ENCODE assay signal across 8 cellular contexts in genomic region chr15:37101634-37102314, GRCh38. TPM values are rescaled to one million over a fixed set of nuclear protein-coding genes. Genes with fewer than 3 reads are reported as not detected.
DNase-seq lines count a peak whose midpoint lies in the region; ATAC-seq and TF ChIP-seq lines count a peak whose summit lies in the region.

No MANE protein-coding gene starts in this region.

- no peak overlapping the region for H2BK20ac ChIP-seq in IMR-90 (ENCODE audit: low read depth, low read length)

- peak; percentile 48 for ATAC-seq in GM21423 (IDR thresholded peaks at IDR 0.05; ENCODE audit: unreplicated experiment)
- peak; percentile 65 for ATAC-seq in IMR-90 (ENCODE audit: low read depth)
- peak; percentile 47 for ATAC-seq in lung (ENCODE audit: insufficient read depth, low FRiP score)

- H3K56ac ChIP-seq in IMR-90 (ENCODE audit: extremely low read depth, insufficient read depth, low read length), result peak overlapping the region; percentile 78

- peak overlapping the region; percentile 93 for H2AFZ ChIP-seq in IMR-90 (replicated peaks; ENCODE audit: low read length, poor library complexity)

- CTCF ChIA-PET in IMR-90 (lab: Yijun Ruan, JAX), result interaction anchor here (0.5 to 1.0 kb wide), 4 partner anchors 167 to 514 kb away, joined by 3 to 4 read pairs (median 4); no protein-coding TSS in a partner anchor

- H3K4me3 ChIP-seq in IMR-90 (ENCODE audit: insufficient read depth, low read depth, low read length), result peak overlapping the region; percentile 94
- peak overlapping the region; percentile 81 for H3K4me3 ChIP-seq in SK-N-MC
- peak overlapping the region; percentile 40 to 87 (median 74) for H3K4me3 ChIP-seq in dorsolateral prefrontal cortex
- peak overlapping the region; percentile 77 for H3K4me3 ChIP-seq in lung
- H3K4me3 ChIP-seq in tibial nerve, result peak overlapping the region; percentile 44 to 75 (median 59)

- H4K5ac ChIP-seq in IMR-90 (ENCODE audit: low read depth, low read length), result peak overlapping the region; percentile 52

- 0 out of 2 replicates have a peak, but pooled peaks have one; percentile 1 for TF ChIP-seq CTCF in IMR-90 (conservative IDR thresholded peaks at IDR 0.05; ENCODE audit: low read depth, low read length)
- peak in 5 of 56 donors; percentile 3 to 19 (median 5) for TF ChIP-seq CTCF in dorsolateral prefrontal cortex (IDR thresholded peaks at IDR 0.05 in 54 of 56, conservative IDR thresholded peaks at IDR 0.05 in 2 of 56; ENCODE audit: low read depth in 1 of 56, partially characterized antibody in 56 of 56)
- TF ChIP-seq CTCF in lung (IDR thresholded peaks at IDR 0.05; ENCODE audit: control extremely low read depth, extremely low read depth), result no peak
- TF ChIP-seq CTCF in tibial nerve (IDR thresholded peaks at IDR 0.05), result no peak

- TF ChIP-seq POLR2A in IMR-90 (IDR thresholded peaks at IDR 0.05; ENCODE audit: low read depth, low read length), result 0 out of 2 replicates have a peak, but pooled peaks have one; percentile 3
- no peak for TF ChIP-seq POLR2A in tibial nerve (IDR thresholded peaks at IDR 0.05)

- peak overlapping the region; percentile 92 for H3K23ac ChIP-seq in IMR-90 (ENCODE audit: low read depth, low read length)

- H2BK5ac ChIP-seq in IMR-90 (ENCODE audit: low read depth, low read length, poor library complexity, severe bottlenecking), result peak overlapping the region; percentile 88

- peak overlapping the region; percentile 91 for H3K4me2 ChIP-seq in IMR-90 (ENCODE audit: low read depth, low read length)

- WGBS in IMR-90 (ENCODE audit: extremely low coverage in 2 of 2, insufficient read length in 1 of 2), 2 experiments, result 0% methylated on average over 11 of the region's 46 CpGs; no CpG with 5 or more reads in 1 of the 2 experiments
- 2% methylated on average over 45 to 46 of the region's 46 CpGs for WGBS in lung, 2 donors
- 2 to 4% methylated on average over 37 to 46 of the region's 46 CpGs for WGBS in tibial nerve, 2 donors

- in situ Hi-C loops in IMR-90 (cut with MboI; ENCODE audit: low sequenced_read_pairs), result no loop called here

- H3K18ac ChIP-seq in IMR-90 (ENCODE audit: low read depth, low read length), result peak overlapping the region; percentile 59

- intact Hi-C loops in IMR-90 (cut with micrococcal nuclease) (loop anchor here (2.0 to 10.0 kb wide), 4 partner anchors 31 to 1577 kb away; no protein-coding TSS in a partner anchor), dorsolateral prefrontal cortex (cut with DNase I) (loop anchor here (10.0 kb wide), 2 partner anchors 597 to 607 kb away; no protein-coding TSS in a partner anchor)

- H3K9ac ChIP-seq in IMR-90 (ENCODE audit: low read depth, low read length) (peak overlapping the region; percentile 92), SK-N-MC (ENCODE audit: insufficient read length) (peak overlapping the region; percentile 79)

- peak in 1 of 2 donors; percentile 32 for TF ChIP-seq EP300 in tibial nerve (IDR thresholded peaks at IDR 0.05)

- H3K4ac ChIP-seq in IMR-90 (ENCODE audit: low read depth, low read length), result peak overlapping the region; percentile 94

- H2BK15ac ChIP-seq in IMR-90 (ENCODE audit: low read depth, low read length), result peak overlapping the region; percentile 26; the same call in 1 of the 3 replicates

- DNase-seq in ELF-1 (ENCODE audit: low read depth, low spot score) (peak; percentile 94), IMR-90 (peak; percentile 70), SK-N-MC (ENCODE audit: low read depth, low spot score) (no peak), dorsolateral prefrontal cortex (peak in 5 of 10 donors; percentile 57 to 80 (median 68)), lung (ENCODE audit: low spot score) (peak; percentile 62), tibial nerve (ENCODE audit: low spot score in 2 of 2) (peak in 1 of 2 donors; percentile 61)
- no peak for DNase-seq in stimulated activated CD4-positive, alpha-beta T cell treated with anti-CD3 and anti-CD28 coated beads, Interleukin-4, amount 100 ng/mL, for 1 hour

- H3K79me1 ChIP-seq in IMR-90 (ENCODE audit: low read depth in 1 of 2, low read length in 2 of 2), result peaks cover 4 to 31% of the 10 kb centered on the region in 2 experiments; a peak in 3 of 4 replicates

- H3K36me3 ChIP-seq in IMR-90 (ENCODE audit: control insufficient read depth, insufficient read depth, low read length), result no peaks in the 10 kb centered on the region
- no peaks in the 10 kb centered on the region; the same call in 1 of the 2 replicates for H3K36me3 ChIP-seq in SK-N-MC (ENCODE audit: insufficient read depth, low read length)
- no peaks in the 10 kb centered on the region for H3K36me3 ChIP-seq in lung (ENCODE audit: control insufficient read depth in 2 of 2, insufficient read depth in 2 of 2, low read length in 2 of 2)
- no peaks in the 10 kb centered on the region for H3K36me3 ChIP-seq in tibial nerve

- peak overlapping the region; percentile 10 to 67; a peak in 3 of 4 replicates for H4K8ac ChIP-seq in IMR-90 (ENCODE audit: low read depth in 2 of 2, low read length in 2 of 2)

- H2AK9ac ChIP-seq in IMR-90 (replicated peaks; ENCODE audit: low read depth, low read length, poor library complexity), result peak overlapping the region; percentile 58

- peak overlapping the region; percentile 88 for H3K27ac ChIP-seq in IMR-90 (ENCODE audit: insufficient read depth, low read length)
- no peak overlapping the region for H3K27ac ChIP-seq in SK-N-MC
- peak overlapping the region; percentile 78 to 99 (median 95) for H3K27ac ChIP-seq in dorsolateral prefrontal cortex
- peak overlapping the region; percentile 90 to 97 for H3K27ac ChIP-seq in lung (ENCODE audit: low read depth in 1 of 2, low read length in 1 of 2)
- peak overlapping the region; percentile 67 to 89 (median 82) for H3K27ac ChIP-seq in tibial nerve

- H2AK5ac ChIP-seq in IMR-90 (ENCODE audit: low read depth, low read length), result no peak overlapping the region

- POLR2A ChIA-PET in IMR-90 (lab: Charles Lee; ENCODE audit: unreplicated experiment), result interaction anchor here (0.6 kb wide), 3 partner anchors 34 to 348 kb away, joined by 3 to 10 read pairs (median 4); no protein-coding TSS in a partner anchor

- H4K91ac ChIP-seq in IMR-90 (ENCODE audit: insufficient read depth, low read depth, low read length), result peak overlapping the region; percentile 33; the same call in 1 of the 2 replicates

- H3K9me3 ChIP-seq in IMR-90 (ENCODE audit: control insufficient read depth, insufficient read depth, low read length) (no peaks in the 10 kb centered on the region), SK-N-MC (ENCODE audit: low read depth, low read length) (no peaks in the 10 kb centered on the region), lung (ENCODE audit: control insufficient read depth in 2 of 2, insufficient read depth in 1 of 2, low read length in 1 of 2) (no peaks in the 10 kb centered on the region), tibial nerve (no peaks in the 10 kb centered on the region)

- H3K4me1 ChIP-seq in IMR-90 (ENCODE audit: control insufficient read depth, insufficient read depth, low read length) (peaks cover 5% of the 10 kb centered on the region; the same call in 1 of the 2 replicates), lung (ENCODE audit: control insufficient read depth in 2 of 2, insufficient read depth in 2 of 2, low read length in 2 of 2) (peaks cover 0 to 2% of the 10 kb centered on the region in 2 donors), tibial nerve (peaks cover 0 to 55% (median 17%) of the 10 kb centered on the region in 4 donors)

- H3K27me3 ChIP-seq in IMR-90 (ENCODE audit: control insufficient read depth, insufficient read depth, low read length) (no peaks in the 10 kb centered on the region), dorsolateral prefrontal cortex (peaks cover 0 to 70% (median 35%) of the 10 kb centered on the region in 45 donors), lung (ENCODE audit: control insufficient read depth, insufficient read depth) (no peaks in the 10 kb centered on the region), tibial nerve (peaks cover 0 to 96% of the 10 kb centered on the region in 2 donors)

- H3K9me1 ChIP-seq in IMR-90 (ENCODE audit: insufficient read depth, low read length), result no peaks in the 10 kb centered on the region

- dilution Hi-C loops in IMR-90 (cut with HindIII; ENCODE audit: low sequenced_read_pairs, unreplicated experiment), result no loop called here

- no TSS peak for BruUV-seq in IMR-90 (replicated peaks; lab: Mats Ljungman, UMichigan)

- peak overlapping the region; percentile 87 for H3K14ac ChIP-seq in IMR-90 (replicated peaks; ENCODE audit: low read depth, low read length)

- peak overlapping the region; percentile 73 for H2BK120ac ChIP-seq in IMR-90 (ENCODE audit: low read depth, low read length)

- TF ChIP-seq RAD21 in IMR-90 (IDR thresholded peaks at IDR 0.05; ENCODE audit: low read length), result no peak

- no peaks in the 10 kb centered on the region; the same call in 1 of the 2 replicates for H4K20me1 ChIP-seq in IMR-90 (ENCODE audit: insufficient read depth, low read length)

TF ChIP-seq in IMR-90, 13 proteins besides CTCF, POLR2A, EP300 and RAD21:
- TF ChIP-seq MAZ (IDR thresholded peaks at IDR 0.05; ENCODE audit: borderline replicate concordance, low read depth, low read length), result peak; percentile 48; the same call in 1 of the 2 replicates
- no peak for TF ChIP-seq NFE2L2 (IDR thresholded peaks at IDR 0.05; ENCODE audit: low read depth, low read length)
- TF ChIP-seq ELK1 (IDR thresholded peaks at IDR 0.05; ENCODE audit: borderline replicate concordance, low read depth, low read length), result no peak
- TF ChIP-seq MXI1 (IDR thresholded peaks at IDR 0.05; ENCODE audit: borderline replicate concordance, low read depth, low read length), result no peak
- no peak for TF ChIP-seq SMC3 (IDR thresholded peaks at IDR 0.05; ENCODE audit: low read depth, low read length)
- no peak for TF ChIP-seq BHLHE40 (IDR thresholded peaks at IDR 0.05; ENCODE audit: low read depth, low read length)

RNA-seq across cellular contexts. Expression of gene MEIS2, which starts 1.4 kb away (rescaled TPM):
- 50.3 and 71.3 TPM in 2 replicates for total RNA-seq in IMR-90 (2012; rRNA removed)
- polyA plus RNA-seq in IMR-90 (2012; rRNA removed), result 59.9 and 70.1 TPM in 2 replicates
- 41.7 and 74.2 TPM in 2 replicates for polyA plus RNA-seq in IMR-90 (2012; cell fraction: cytosol; rRNA removed)
- 69.5 and 106 TPM in 2 replicates for polyA plus RNA-seq in IMR-90 (2012; cell fraction: nucleus; rRNA removed; ENCODE audit: low replicate concordance)
- total RNA-seq in dorsolateral prefrontal cortex, result 10 to 100 TPM; 23.7 to 65.2 (median 44.8) TPM
- total RNA-seq in lung, result 10 to 100 TPM; 18.9 to 47.5 TPM
- 1 to 10 TPM; 5.6 to 8.4 TPM for polyA plus RNA-seq in lung
- total RNA-seq in tibial nerve, result 10 to 100 TPM in 3 of 4 donors, 1 to 10 TPM in 1; 9.4 to 15.7 (median 14.3) TPM

Comparison
In these comparisons a context has a peak if more than half of its experiments do, and no peak if none do; other contexts are left out.
1. DNase-seq: peak in ELF-1 (single experiment), IMR-90 (single experiment) and lung (single experiment); none in SK-N-MC (single experiment) and stimulated activated CD4-positive, alpha-beta T cell treated with anti-CD3 and anti-CD28 coated beads, Interleukin-4, amount 100 ng/mL, for 1 hour (single experiment).
2. Peak in every context shown above with its lines, with median percentiles within 50 percentile points of each other: ATAC-seq and H3K4me3 ChIP-seq.